ENCODE assay signal across 1 cellular context in the genomic region with DNA sequence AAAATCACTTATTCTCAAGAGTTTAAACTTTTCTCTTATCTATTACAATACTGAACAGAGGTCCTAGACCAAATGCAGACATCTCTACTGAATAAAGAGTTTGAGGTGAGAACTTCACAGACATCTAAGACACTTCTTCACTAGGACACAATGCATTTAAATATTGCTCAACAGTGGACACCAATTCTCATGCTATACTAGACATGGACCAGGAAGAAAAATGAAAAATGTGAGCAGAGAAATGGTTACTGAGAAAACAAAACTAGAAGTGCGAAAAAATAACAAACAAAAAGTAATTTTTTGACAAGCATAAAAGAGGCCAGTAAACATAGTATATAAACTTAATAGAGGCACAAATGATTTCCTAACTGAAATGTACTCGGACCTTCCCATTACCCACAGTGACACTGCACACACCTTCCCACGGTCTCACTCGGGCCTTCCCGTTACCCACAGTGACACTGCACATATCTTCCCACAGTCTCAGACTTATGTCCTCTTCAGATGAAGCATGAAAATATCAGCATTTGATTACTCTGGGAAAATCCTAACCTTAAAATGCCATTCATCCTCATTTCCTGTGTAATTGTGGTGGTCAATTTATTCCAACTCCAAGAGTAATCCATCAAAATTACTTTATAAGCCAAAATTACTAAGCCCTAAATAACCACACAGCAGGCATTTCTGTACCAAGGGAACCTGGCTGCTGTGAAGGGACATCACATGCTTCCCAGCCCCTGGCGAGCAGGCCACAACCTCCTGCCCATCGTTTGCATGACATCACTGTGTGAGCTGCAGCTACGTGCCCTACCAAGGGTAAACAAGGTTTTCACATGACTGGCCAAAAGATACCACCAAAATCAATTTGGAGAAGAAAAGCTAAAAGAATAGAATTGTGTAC.
TF ChIP-seq lines count a peak whose summit lies in the region.

No MANE protein-coding gene starts in this region.

TF ChIP-seq in GM12878, 131 proteins besides CTCF, POLR2A, EP300 and RAD21 (continued from another document and continues in another):
- TF ChIP-seq E2F8 (IDR thresholded peaks at IDR 0.05; ENCODE audit: low read depth, partially characterized antibody) (no peak), SREBF2 (IDR thresholded peaks at IDR 0.05; ENCODE audit: low read length) (no peak), MXI1 (IDR thresholded peaks at IDR 0.05; ENCODE audit: low read depth, low read length) (no peak; the same call in 1 of the 2 replicates), PRDM15 (CRISPR knock-in tag; IDR thresholded peaks at IDR 0.05) (no peak), LARP7 (IDR thresholded peaks at IDR 0.05) (peak; percentile 32; the same call in 1 of the 2 replicates), PAX8 (IDR thresholded peaks at IDR 0.05) (no peak; the same call in 1 of the 2 replicates), MYB (IDR thresholded peaks at IDR 0.05; ENCODE audit: borderline replicate concordance, low read depth, low read length) (no peak), NFYA (IDR thresholded peaks at IDR 0.05; ENCODE audit: borderline replicate concordance, low read depth, low read length) (no peak), GATAD2B (conservative IDR thresholded peaks at IDR 0.05; ENCODE audit: low read depth) (peak; percentile 99), MTA3 (IDR thresholded peaks at IDR 0.05; ENCODE audit: borderline replicate concordance, low read length) (no peak), MAX (IDR thresholded peaks at IDR 0.05; ENCODE audit: low read depth, low read length) (0 out of 2 replicates have a peak, but pooled peaks have one; percentile 46), FOXM1 (IDR thresholded peaks at IDR 0.05; ENCODE audit: low read depth, low read length) (0 out of 2 replicates have a peak, but pooled peaks have one; percentile 19), HDAC2 (IDR thresholded peaks at IDR 0.05) (no peak), ATF2 (IDR thresholded peaks at IDR 0.05; ENCODE audit: low read length) (peak; percentile 95), RFX5 (IDR thresholded peaks at IDR 0.05; ENCODE audit: low read depth, low read length) (no peak), SUPT20H (IDR thresholded peaks at IDR 0.05; ENCODE audit: borderline replicate concordance, control insufficient read depth, low read depth, low read length) (no peak), NBN (IDR thresholded peaks at IDR 0.05) (peak; percentile 63), NFIC (IDR thresholded peaks at IDR 0.05; ENCODE audit: low read depth, low read length) (no peak; the same call in 1 of the 2 replicates), RUNX3 (IDR thresholded peaks at IDR 0.05; ENCODE audit: low read length) (peak; percentile 44), JUND (IDR thresholded peaks at IDR 0.05; ENCODE audit: low read depth, low read length) (peak; percentile 67; the same call in 1 of the 2 replicates), CUX1 (IDR thresholded peaks at IDR 0.05; ENCODE audit: insufficient replicate concordance, low read depth, low read length) (peak; percentile 96), BMI1 (IDR thresholded peaks at IDR 0.05; ENCODE audit: borderline replicate concordance) (no peak; the same call in 1 of the 2 replicates), USF1 (IDR thresholded peaks at IDR 0.05; ENCODE audit: borderline replicate concordance, extremely low read length, insufficient read depth, low read depth, low read length) (no peak), SREBF1 (IDR thresholded peaks at IDR 0.05; ENCODE audit: low read length) (no peak), CHD1 (IDR thresholded peaks at IDR 0.05; ENCODE audit: low read depth, low read length) (0 out of 2 replicates have a peak, but pooled peaks have one; percentile 11), SP1 (IDR thresholded peaks at IDR 0.05; ENCODE audit: low read depth, low read length) (peak; percentile 45), FOXK2 (IDR thresholded peaks at IDR 0.05) (no peak), GABPA (IDR thresholded peaks at IDR 0.05; ENCODE audit: low read depth) (no peak), STAT1 (conservative IDR thresholded peaks at IDR 0.05) (no peak), KLF5 (IDR thresholded peaks at IDR 0.05; ENCODE audit: partially characterized antibody) (no peak), EED (IDR thresholded peaks at IDR 0.05; ENCODE audit: low read depth) (no peak), E2F4 (IDR thresholded peaks at IDR 0.05; ENCODE audit: low read depth, low read length) (no peak), TBL1XR1 (IDR thresholded peaks at IDR 0.05; ENCODE audit: low read depth, low read length) (0 out of 2 replicates have a peak, but pooled peaks have one; percentile 46)
- TF ChIP-seq, protein P1, sequence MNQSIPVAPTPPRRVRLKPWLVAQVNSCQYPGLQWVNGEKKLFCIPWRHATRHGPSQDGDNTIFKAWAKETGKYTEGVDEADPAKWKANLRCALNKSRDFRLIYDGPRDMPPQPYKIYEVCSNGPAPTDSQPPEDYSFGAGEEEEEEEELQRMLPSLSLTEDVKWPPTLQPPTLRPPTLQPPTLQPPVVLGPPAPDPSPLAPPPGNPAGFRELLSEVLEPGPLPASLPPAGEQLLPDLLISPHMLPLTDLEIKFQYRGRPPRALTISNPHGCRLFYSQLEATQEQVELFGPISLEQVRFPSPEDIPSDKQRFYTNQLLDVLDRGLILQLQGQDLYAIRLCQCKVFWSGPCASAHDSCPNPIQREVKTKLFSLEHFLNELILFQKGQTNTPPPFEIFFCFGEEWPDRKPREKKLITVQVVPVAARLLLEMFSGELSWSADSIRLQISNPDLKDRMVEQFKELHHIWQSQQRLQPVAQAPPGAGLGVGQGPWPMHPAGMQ (IDR thresholded peaks at IDR 0.05; ENCODE audit: borderline replicate concordance), result no peak
- TF ChIP-seq, protein P2, sequence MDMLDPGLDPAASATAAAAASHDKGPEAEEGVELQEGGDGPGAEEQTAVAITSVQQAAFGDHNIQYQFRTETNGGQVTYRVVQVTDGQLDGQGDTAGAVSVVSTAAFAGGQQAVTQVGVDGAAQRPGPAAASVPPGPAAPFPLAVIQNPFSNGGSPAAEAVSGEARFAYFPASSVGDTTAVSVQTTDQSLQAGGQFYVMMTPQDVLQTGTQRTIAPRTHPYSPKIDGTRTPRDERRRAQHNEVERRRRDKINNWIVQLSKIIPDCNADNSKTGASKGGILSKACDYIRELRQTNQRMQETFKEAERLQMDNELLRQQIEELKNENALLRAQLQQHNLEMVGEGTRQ (IDR thresholded peaks at IDR 0.05; ENCODE audit: borderline replicate concordance, low read depth, low read length), result no peak
- TF ChIP-seq, protein P3, sequence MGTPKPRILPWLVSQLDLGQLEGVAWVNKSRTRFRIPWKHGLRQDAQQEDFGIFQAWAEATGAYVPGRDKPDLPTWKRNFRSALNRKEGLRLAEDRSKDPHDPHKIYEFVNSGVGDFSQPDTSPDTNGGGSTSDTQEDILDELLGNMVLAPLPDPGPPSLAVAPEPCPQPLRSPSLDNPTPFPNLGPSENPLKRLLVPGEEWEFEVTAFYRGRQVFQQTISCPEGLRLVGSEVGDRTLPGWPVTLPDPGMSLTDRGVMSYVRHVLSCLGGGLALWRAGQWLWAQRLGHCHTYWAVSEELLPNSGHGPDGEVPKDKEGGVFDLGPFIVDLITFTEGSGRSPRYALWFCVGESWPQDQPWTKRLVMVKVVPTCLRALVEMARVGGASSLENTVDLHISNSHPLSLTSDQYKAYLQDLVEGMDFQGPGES (IDR thresholded peaks at IDR 0.05), result no peak
